In the genomic region with DNA sequence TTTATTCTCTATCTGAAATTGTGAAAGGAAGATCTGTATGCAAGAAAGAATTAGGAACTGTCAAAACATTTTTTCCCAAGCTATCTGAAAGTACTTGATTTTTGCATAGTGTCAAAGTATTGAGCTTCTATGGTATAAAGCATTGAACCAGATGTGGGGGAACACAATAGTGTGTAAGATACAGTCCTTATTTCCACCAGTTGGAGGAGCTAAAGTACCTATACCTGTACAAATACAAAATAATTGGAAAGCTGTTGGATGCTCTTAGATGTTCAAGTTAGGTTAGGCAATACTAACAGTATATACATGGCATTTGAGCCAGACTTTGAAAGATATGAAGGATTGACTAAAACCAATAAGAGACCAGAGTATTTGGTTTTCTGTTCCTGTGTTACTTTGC, we compare ENCODE assay signal across 7 cellular contexts.
DNase-seq lines count a peak whose midpoint lies in the region; ATAC-seq, FAIRE-seq and TF ChIP-seq lines count a peak whose summit lies in the region.

No MANE protein-coding gene starts in this region.

- POLR2A ChIA-PET in PC-9 (lab: Charles Lee; ENCODE audit: unreplicated experiment), result no interaction called here

- no peak overlapping the region for H3K9ac ChIP-seq in kidney (ENCODE audit: low read length in 2 of 2)

- no peak overlapping the region for H2AFZ ChIP-seq in PC-9

- no peaks in the 10 kb centered on the region for H3K9me2 ChIP-seq in PC-9 (ENCODE audit: insufficient read depth)

- H3K9me3 ChIP-seq in PC-9 (ENCODE audit: insufficient read depth, low read depth) (no peaks in the 10 kb centered on the region), kidney (ENCODE audit: control insufficient read depth in 1 of 2, low read length in 2 of 2) (no peaks in the 10 kb centered on the region)

- peak; percentile 51 for FAIRE-seq in kidney (lab: Jason Lieb, UNC)

- DNase-seq in PC-9, result no peak
- DNase-seq in kidney, result no peak
- DNase-seq in COLO668 (lab: John Stamatoyannopoulos, UW; ENCODE audit: unreplicated experiment), result no peak
- no peak for DNase-seq in activated effector memory CD4-positive, alpha-beta T cell treated with Interleukin-2 at 50 U/mL for 16 hours
- DNase-seq in inferior parietal cortex (ENCODE audit: extremely low spot score), result no peak

- peak; percentile 87 for ATAC-seq in GM18511 (IDR thresholded peaks at IDR 0.05; ENCODE audit: unreplicated experiment)
- ATAC-seq in HG02678 (IDR thresholded peaks at IDR 0.05; ENCODE audit: unreplicated experiment), result peak; percentile 89

- H3F3A ChIP-seq in PC-9 (ENCODE audit: insufficient read depth, low read depth), result no peaks in the 10 kb centered on the region

- no peaks in the 10 kb centered on the region for H4K20me1 ChIP-seq in PC-9 (ENCODE audit: insufficient read depth)

- H3K36me3 ChIP-seq in PC-9 (ENCODE audit: low read depth) (no peaks in the 10 kb centered on the region), kidney (ENCODE audit: control insufficient read depth in 1 of 2, insufficient read depth in 2 of 2, low read length in 2 of 2) (no peaks in the 10 kb centered on the region)

- intact Hi-C loops in PC-9 (cut with micrococcal nuclease; ENCODE audit: unreplicated experiment), result loop anchor here (2.0 to 10.0 kb wide), 3 partner anchors 268 to 468 kb away; partner anchors contain the start of gene NMD3
- intact Hi-C loops in kidney (cut with DNase I), result no loop called here

- no peak overlapping the region for H3K4me2 ChIP-seq in PC-9

- no TSS peak for BruUV-seq in PC-9 (replicated peaks; lab: Mats Ljungman, UMichigan)

- H3K27ac ChIP-seq in PC-9, result no peak overlapping the region
- H3K27ac ChIP-seq in kidney (ENCODE audit: low read depth in 2 of 2, low read length in 2 of 2), result no peak overlapping the region

- TF ChIP-seq CTCF in PC-9 (conservative IDR thresholded peaks at IDR 0.05) (peak; percentile 67), kidney (IDR thresholded peaks at IDR 0.05; ENCODE audit: borderline replicate concordance, extremely low read depth, insufficient read depth) (peak; percentile 19)

- H3K4me1 ChIP-seq in PC-9 (replicated peaks; ENCODE audit: insufficient read depth) (no peaks in the 10 kb centered on the region), kidney (ENCODE audit: control insufficient read depth in 1 of 2, insufficient read depth in 1 of 2, low read depth in 1 of 2, low read length in 2 of 2) (peaks cover 7 to 16% of the 10 kb centered on the region in 2 donors)

- H3K4me3 ChIP-seq in PC-9 (no peak overlapping the region), kidney (ENCODE audit: low read length in 2 of 2) (no peak overlapping the region)

- H3K79me2 ChIP-seq in PC-9 (ENCODE audit: low read depth), result no peaks in the 10 kb centered on the region

- CTCF ChIA-PET in PC-9 (lab: Charles Lee), result interaction anchor here (0.7 to 0.9 kb wide), 3 partner anchors 15 to 469 kb away, joined by 3 read pairs; no protein-coding TSS in a partner anchor

- no peaks in the 10 kb centered on the region for H3K27me3 ChIP-seq in PC-9 (ENCODE audit: insufficient read depth, low read depth)
